ENCODE assay signal across 8 cellular contexts in genomic region chr14:92798811-92799210, GRCh38.
"Had no signal": no experiment of that assay in that cellular context is flagged by ENCODE, and none has a peak within 500 bp of the region (broad histone marks: within the 10 kb centered on the region; RNA-seq: fewer than 3 reads in every experiment).

No MANE protein-coding gene starts in this region.

- H3K9me3 Mint-ChIP-seq: HFFc6, IgD-negative memory B cell had no signal

- ATAC-seq: HCT116 had no signal

- FAIRE-seq: HTR-8/SVneo had no signal

- H3K27ac Mint-ChIP-seq: HFFc6 had no signal

- DNase-seq: GOT3, H7, HFFc6, KBM-7 had no signal

- H3K27me3 Mint-ChIP-seq: IgD-negative memory B cell had no signal

- H3K4me3 ChIP-seq: HAP-1 had no signal

- H3K9me3 ChIP-seq: HAP-1 had no signal

- H3K4me3 Mint-ChIP-seq: HFFc6 had no signal
